8 cellular contexts compared by ENCODE assay signal in the genomic region with DNA sequence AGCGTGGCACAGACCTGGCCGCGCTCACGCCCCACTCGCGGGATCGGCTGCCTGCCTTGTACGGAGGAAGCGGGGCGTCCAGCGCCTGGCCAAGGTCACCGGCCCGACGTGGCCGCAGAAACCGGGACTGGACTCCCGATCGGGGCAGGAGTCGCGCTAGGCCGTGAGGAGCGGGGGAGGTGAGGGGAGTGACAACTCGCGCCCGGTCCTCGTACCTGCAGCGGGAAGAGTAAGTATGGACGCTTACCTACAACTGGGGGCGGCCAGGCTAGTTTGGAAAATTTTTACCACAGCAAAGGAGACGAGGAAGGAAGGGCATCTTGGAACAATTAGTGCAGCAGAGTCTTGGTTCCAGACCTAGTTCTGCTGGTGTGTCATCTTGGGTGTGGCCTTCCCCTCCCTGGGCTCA. TPM values are rescaled to one million over a fixed set of nuclear protein-coding genes. Genes with fewer than 3 reads are reported as not detected.
A peak's percentile ranks its signal among the peaks of the same experiment; 100 is the strongest.
DNase-seq lines count a peak whose midpoint lies in the region; ATAC-seq, FAIRE-seq and TF ChIP-seq lines count a peak whose summit lies in the region.

No MANE protein-coding gene starts in this region.

- H3K27ac ChIP-seq in OCI-LY3 (ENCODE audit: low read length) (no peak overlapping the region), subcutaneous abdominal adipose tissue (ENCODE audit: low read depth, low read length) (no peak overlapping the region)

- DNase-seq in DMS 273 (lab: John Stamatoyannopoulos, UW; ENCODE audit: unreplicated experiment) (peak; percentile 45), DMS 273 treated with DMSO at 0.1 percent for 48 hours (lab: John Stamatoyannopoulos, UW) (no peak), left lobe of liver (ENCODE audit: low spot score) (peak; percentile 64), NCI-H187 treated with DMSO at 0.1 percent for 48 hours (lab: John Stamatoyannopoulos, UW) (no peak), GM12892 (ENCODE audit: insufficient read length) (no peak)
- DNase-seq in central memory CD8-positive, alpha-beta T cell (ENCODE audit: low spot score in 2 of 2) = no peak

- peaks cover 4% of the 10 kb centered on the region for H3K9me3 Mint-ChIP-seq in central memory CD8-positive, alpha-beta T cell

- H3K27ac Mint-ChIP-seq in central memory CD8-positive, alpha-beta T cell (ENCODE audit: low read depth) = peak overlapping the region; percentile 10

- FAIRE-seq in GM12892 (lab: Jason Lieb, UNC) = no peak

- H3K27me3 ChIP-seq in OCI-LY3 (ENCODE audit: low read depth, low read length) = no peaks in the 10 kb centered on the region
- H3K27me3 ChIP-seq in subcutaneous abdominal adipose tissue (ENCODE audit: control insufficient read depth in 5 of 5, insufficient read depth in 4 of 5, low read length in 5 of 5) = no peaks in the 10 kb centered on the region

- H3K9me3 ChIP-seq in OCI-LY3 (ENCODE audit: insufficient read depth, low read length) = no peaks in the 10 kb centered on the region
- peaks cover 0 to 7% (median 4%) of the 10 kb centered on the region in 5 donors for H3K9me3 ChIP-seq in subcutaneous abdominal adipose tissue (ENCODE audit: control insufficient read depth in 5 of 5, low read length in 5 of 5)

- peaks cover 50% of the 10 kb centered on the region for H3K79me2 ChIP-seq in OCI-LY3 (ENCODE audit: low read length)

- H3K4me2 ChIP-seq in OCI-LY3 (ENCODE audit: low read length) = peak overlapping the region; percentile 94

- no peak for TF ChIP-seq CTCF in OCI-LY3 (IDR thresholded peaks at IDR 0.05; ENCODE audit: low read depth, low read length)

- H3K36me3 ChIP-seq in OCI-LY3 (replicated peaks; ENCODE audit: low read depth, low read length) (no peaks in the 10 kb centered on the region), subcutaneous abdominal adipose tissue (ENCODE audit: control insufficient read depth in 5 of 5, insufficient read depth in 5 of 5, low read length in 5 of 5) (no peaks in the 10 kb centered on the region)

- no peak for ATAC-seq in central memory CD8-positive, alpha-beta T cell (replicated peaks; ENCODE audit: extremely low read depth, poor library complexity, severe bottlenecking)
- ATAC-seq in left lobe of liver = peak; percentile 9

- H3K36me3 Mint-ChIP-seq in central memory CD8-positive, alpha-beta T cell (ENCODE audit: insufficient read depth) = peaks cover 11% of the 10 kb centered on the region

- TF ChIP-seq POLR2A in GM12892 (IDR thresholded peaks at IDR 0.05; ENCODE audit: low read depth, low read length) = no peak

- H3K4me3 Mint-ChIP-seq in central memory CD8-positive, alpha-beta T cell = peak overlapping the region; percentile 77

- H3K4me1 ChIP-seq in OCI-LY3 (ENCODE audit: low read length) (peaks cover 19% of the 10 kb centered on the region), subcutaneous abdominal adipose tissue (ENCODE audit: control insufficient read depth in 5 of 5, insufficient read depth in 5 of 5, low read length in 5 of 5) (peaks cover 11 to 43% (median 31%) of the 10 kb centered on the region in 5 donors)

- H3K9ac ChIP-seq in OCI-LY3 (ENCODE audit: low read length) (peak overlapping the region; percentile 80), subcutaneous abdominal adipose tissue (ENCODE audit: low read length in 5 of 5) (peak overlapping the region; percentile 48 to 97 (median 84))

- H3K4me1 Mint-ChIP-seq in central memory CD8-positive, alpha-beta T cell = peaks cover 47% of the 10 kb centered on the region

- H3K4me3 ChIP-seq in OCI-LY3 (ENCODE audit: low read length) (peak overlapping the region; percentile 98), subcutaneous abdominal adipose tissue (ENCODE audit: low read depth in 1 of 5, low read length in 5 of 5) (peak overlapping the region; percentile 71 to 95 (median 90))

- no peaks in the 10 kb centered on the region for H3K27me3 Mint-ChIP-seq in central memory CD8-positive, alpha-beta T cell

- H4K20me1 ChIP-seq in OCI-LY3 (ENCODE audit: insufficient read depth, low read length) = peaks cover 11% of the 10 kb centered on the region

- no peak overlapping the region for H2AFZ ChIP-seq in OCI-LY3 (ENCODE audit: low read depth, low read length)

RNA-seq across cellular contexts. Expression of a gene that starts 0.7 kb away (rescaled TPM):
- 29.3 TPM for total RNA-seq in left lobe of liver
- polyA plus RNA-seq in GM12892 (2012; ENCODE audit: missing spikeins) = 16.0 TPM

Comparison
In these comparisons a context has a peak if more than half of its experiments do, and no peak if none do; other contexts are left out.
1. DNase-seq: peak in DMS 273 (single experiment) and left lobe of liver (single experiment); none in DMS 273 treated with DMSO at 0.1 percent for 48 hours (single experiment), central memory CD8-positive, alpha-beta T cell (0 of 2), NCI-H187 treated with DMSO at 0.1 percent for 48 hours (single experiment) and GM12892 (single experiment).